Comparison of ENCODE assay signal across 3 cellular contexts in the genomic region with DNA sequence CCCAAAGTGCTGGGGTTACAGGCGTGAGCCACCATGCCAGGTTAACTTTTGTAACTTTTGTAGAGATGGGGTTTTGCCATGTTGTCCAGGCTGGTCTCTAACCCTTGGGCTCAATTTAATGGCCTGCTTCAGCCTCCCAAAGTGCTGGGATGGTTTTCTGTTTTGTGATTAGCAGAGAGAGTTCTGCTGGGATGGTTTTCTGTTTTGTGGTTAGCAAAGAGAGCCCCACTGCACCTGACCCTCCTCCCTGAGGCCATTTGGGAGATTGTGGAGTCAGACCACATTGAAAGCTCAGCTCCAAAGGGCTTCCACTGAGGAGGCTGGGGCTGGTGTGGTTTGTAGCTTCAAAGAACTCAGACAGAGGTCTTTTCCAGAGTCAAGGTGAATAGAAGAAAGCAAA.
TF ChIP-seq lines count a peak whose summit lies in the region.

No MANE protein-coding gene starts in this region.

TF ChIP-seq in HepG2, 621 proteins besides CTCF, POLR2A, EP300 and RAD21:
- TF ChIP-seq ZNF331 (CRISPR knock-in tag; IDR thresholded peaks at IDR 0.05) (peak; percentile 81), SALL1 (CRISPR knock-in tag; IDR thresholded peaks at IDR 0.05) (no peak), RFXANK (CRISPR knock-in tag; IDR thresholded peaks at IDR 0.05) (no peak)
- TF ChIP-seq, protein P1, sequence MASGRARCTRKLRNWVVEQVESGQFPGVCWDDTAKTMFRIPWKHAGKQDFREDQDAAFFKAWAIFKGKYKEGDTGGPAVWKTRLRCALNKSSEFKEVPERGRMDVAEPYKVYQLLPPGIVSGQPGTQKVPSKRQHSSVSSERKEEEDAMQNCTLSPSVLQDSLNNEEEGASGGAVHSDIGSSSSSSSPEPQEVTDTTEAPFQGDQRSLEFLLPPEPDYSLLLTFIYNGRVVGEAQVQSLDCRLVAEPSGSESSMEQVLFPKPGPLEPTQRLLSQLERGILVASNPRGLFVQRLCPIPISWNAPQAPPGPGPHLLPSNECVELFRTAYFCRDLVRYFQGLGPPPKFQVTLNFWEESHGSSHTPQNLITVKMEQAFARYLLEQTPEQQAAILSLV (CRISPR knock-in tag; IDR thresholded peaks at IDR 0.05; ENCODE audit: borderline replicate concordance): no peak
- TF ChIP-seq, protein P2, sequence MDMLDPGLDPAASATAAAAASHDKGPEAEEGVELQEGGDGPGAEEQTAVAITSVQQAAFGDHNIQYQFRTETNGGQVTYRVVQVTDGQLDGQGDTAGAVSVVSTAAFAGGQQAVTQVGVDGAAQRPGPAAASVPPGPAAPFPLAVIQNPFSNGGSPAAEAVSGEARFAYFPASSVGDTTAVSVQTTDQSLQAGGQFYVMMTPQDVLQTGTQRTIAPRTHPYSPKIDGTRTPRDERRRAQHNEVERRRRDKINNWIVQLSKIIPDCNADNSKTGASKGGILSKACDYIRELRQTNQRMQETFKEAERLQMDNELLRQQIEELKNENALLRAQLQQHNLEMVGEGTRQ (IDR thresholded peaks at IDR 0.05; ENCODE audit: low read depth, low read length): no peak
- TF ChIP-seq, protein P2 (CRISPR knock-in tag; IDR thresholded peaks at IDR 0.05; ENCODE audit: borderline replicate concordance): no peak
TF ChIP-seq in HepG2: peak in this region for 1.

TF ChIP-seq in GM23338, 12 proteins besides CTCF, POLR2A, EP300 and RAD21:
- peak; percentile 74 for TF ChIP-seq ZNF331 (CRISPR knock-in tag; IDR thresholded peaks at IDR 0.05; ENCODE audit: low read depth)
- no peak for TF ChIP-seq STAT1 (IDR thresholded peaks at IDR 0.05; ENCODE audit: unreplicated experiment)
- no peak for TF ChIP-seq POLR2AphosphoS5 (IDR thresholded peaks at IDR 0.05; ENCODE audit: low read depth)

TF ChIP-seq in IMR-90, 13 proteins besides CTCF, POLR2A, EP300 and RAD21:
- TF ChIP-seq CEBPB (IDR thresholded peaks at IDR 0.05; ENCODE audit: low read depth, low read length) (no peak), BHLHE40 (IDR thresholded peaks at IDR 0.05; ENCODE audit: low read depth, low read length) (no peak), CHD1 (IDR thresholded peaks at IDR 0.05; ENCODE audit: low read depth, low read length) (no peak), MXI1 (IDR thresholded peaks at IDR 0.05; ENCODE audit: borderline replicate concordance, low read depth, low read length) (no peak), MAFK (IDR thresholded peaks at IDR 0.05; ENCODE audit: low read depth, low read length) (no peak), RFX5 (IDR thresholded peaks at IDR 0.05; ENCODE audit: low read depth, low read length) (no peak), RCOR1 (IDR thresholded peaks at IDR 0.05; ENCODE audit: insufficient replicate concordance, low read length) (no peak)
